Comparison of ENCODE assay signal across 8 cellular contexts in genomic region chr7:100119075-100119700, GRCh38. TPM values are rescaled to one million over a fixed set of nuclear protein-coding genes. Genes with fewer than 3 reads are reported as not detected.
A peak's percentile ranks its signal among the peaks of the same experiment; 100 is the strongest.
DNase-seq lines count a peak whose midpoint lies in the region; ATAC-seq and TF ChIP-seq lines count a peak whose summit lies in the region.

A gene with protein sequence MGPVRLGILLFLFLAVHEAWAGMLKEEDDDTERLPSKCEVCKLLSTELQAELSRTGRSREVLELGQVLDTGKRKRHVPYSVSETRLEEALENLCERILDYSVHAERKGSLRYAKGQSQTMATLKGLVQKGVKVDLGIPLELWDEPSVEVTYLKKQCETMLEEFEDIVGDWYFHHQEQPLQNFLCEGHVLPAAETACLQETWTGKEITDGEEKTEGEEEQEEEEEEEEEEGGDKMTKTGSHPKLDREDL (plus strand): TSS chr7:100119634. CDS start chr7:100119745, 111 bp downstream.
Gene TAF6, minus strand, starts transcription at chr7:100119358. Its CDS starts 5,149 bp downstream, at chr7:100114209.

- H3K4me3 Mint-ChIP-seq in endothelial cell (ENCODE audit: unreplicated experiment): peak within 1 kb of the TSS; percentile 99

- TF ChIP-seq CTCF in OCI-LY1 (IDR thresholded peaks at IDR 0.05; ENCODE audit: low read length) (no peak), endothelial cell (IDR thresholded peaks at IDR 0.05; ENCODE audit: unreplicated experiment) (no peak)

- peak within 1 kb of the TSS; percentile 78 for H3K9ac ChIP-seq in OCI-LY1 (ENCODE audit: low read length)

- H3K27ac ChIP-seq in OCI-LY1 (ENCODE audit: low read depth, low read length, poor library complexity, severe bottlenecking): peak within 1 kb of the TSS; percentile 76

- H2AFZ ChIP-seq in OCI-LY1 (ENCODE audit: low read length): no peak within 1 kb of the TSS

- no peaks in the 10 kb centered on the region for H3K9me3 Mint-ChIP-seq in endothelial cell (ENCODE audit: unreplicated experiment)

- H3K4me1 Mint-ChIP-seq in endothelial cell (ENCODE audit: unreplicated experiment): peaks cover 22% of the 10 kb centered on the region

- H3K36me3 Mint-ChIP-seq in endothelial cell (ENCODE audit: low read depth, unreplicated experiment): peaks cover 8% of the 10 kb centered on the region

- H3K79me2 ChIP-seq in OCI-LY1 (ENCODE audit: insufficient read depth, low read length): no peaks in the 10 kb centered on the region

- peak within 1 kb of the TSS; percentile 75 for H3K4me3 ChIP-seq in OCI-LY1 (ENCODE audit: low read depth, low read length, poor library complexity, severe bottlenecking)

- peak within 1 kb of the TSS; percentile 96 for H3K27ac Mint-ChIP-seq in endothelial cell (ENCODE audit: unreplicated experiment)

- DNase-seq in D341Med (ENCODE audit: low spot score) (peak; percentile 98), HuH-7 (ENCODE audit: low spot score) (peak; percentile 99), endothelial cell (ENCODE audit: low spot score) (peak; percentile 89), middle frontal gyrus (ENCODE audit: extremely low spot score, low spot score) (peak; percentile 86)
- DNase-seq in activated CD8-positive, alpha-beta memory T cell treated with anti-CD3 and anti-CD28 coated beads, Interleukin-2, amount 50 U/mL, for 4 hours: peak; percentile 94
- DNase-seq in stimulated activated CD8-positive, alpha-beta memory T cell treated with anti-CD3 and anti-CD28 coated beads, Interleukin-2, amount 100 ng/mL, for 1 hour (ENCODE audit: low read depth in 2 of 2): peak; percentile 87 to 92

- no peaks in the 10 kb centered on the region for H4K20me1 ChIP-seq in OCI-LY1 (ENCODE audit: insufficient read depth, low read length)

- peak; percentile 69 for ATAC-seq in GM21423 (IDR thresholded peaks at IDR 0.05; ENCODE audit: unreplicated experiment)

- no peaks in the 10 kb centered on the region for H3K27me3 ChIP-seq in OCI-LY1 (ENCODE audit: insufficient read depth, low read length)

- peaks cover 7% of the 10 kb centered on the region for H3K27me3 Mint-ChIP-seq in endothelial cell (ENCODE audit: unreplicated experiment)

- peaks cover 5% of the 10 kb centered on the region; the same call in 1 of the 2 replicates for H3K36me3 ChIP-seq in OCI-LY1 (ENCODE audit: insufficient read depth, low read length)

- peak within 1 kb of the TSS; percentile 79 for H3K4me2 ChIP-seq in OCI-LY1 (ENCODE audit: low read length)

- no peaks in the 10 kb centered on the region for H3K9me2 ChIP-seq in OCI-LY1 (ENCODE audit: low read depth, low read length)

- H3K9me3 ChIP-seq in OCI-LY1 (ENCODE audit: low read length): no peaks in the 10 kb centered on the region

- H3K4me1 ChIP-seq in OCI-LY1 (ENCODE audit: insufficient read depth, low read length, severe bottlenecking): peaks cover 29% of the 10 kb centered on the region

- no peaks in the 10 kb centered on the region for H3F3A ChIP-seq in OCI-LY1 (ENCODE audit: insufficient read depth, low read length)

RNA-seq across cellular contexts. Expression of the first gene that starts in this region (rescaled TPM):
- 28.3 TPM for total RNA-seq in endothelial cell (ENCODE audit: unreplicated experiment)

RNA-seq across cellular contexts. Expression of gene TAF6, which starts in this region (rescaled TPM):
- 71.8 TPM for total RNA-seq in endothelial cell (ENCODE audit: unreplicated experiment)

Comparison
In these comparisons a context has a peak if more than half of its experiments do, and no peak if none do; other contexts are left out.
1. Peak in every context shown above with its lines: DNase-seq, ATAC-seq, H3K4me3 ChIP-seq and H3K27ac ChIP-seq.